Comparison of ENCODE assay signal across 14 cellular contexts in the genomic region with DNA sequence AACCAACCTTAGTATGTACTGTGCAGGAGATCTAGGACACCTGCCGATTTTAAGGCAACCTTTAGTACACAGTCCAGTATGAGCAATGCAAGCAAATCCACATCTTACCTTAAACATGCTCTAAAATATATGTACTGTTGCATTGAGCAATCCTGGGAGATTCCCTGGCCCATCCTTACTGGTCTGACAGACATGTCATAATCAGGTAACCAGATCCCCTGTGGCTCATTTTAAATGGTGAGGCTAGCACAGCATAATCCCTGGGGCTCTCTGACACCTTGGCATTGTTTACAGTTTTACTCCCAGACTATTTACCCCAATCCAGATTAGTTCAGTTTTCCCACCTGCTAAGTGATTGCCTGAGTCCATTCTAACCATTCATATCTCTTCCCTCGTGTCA. TPM values are rescaled to one million over a fixed set of nuclear protein-coding genes. Genes with fewer than 3 reads are reported as not detected.
DNase-seq lines count a peak whose midpoint lies in the region; ATAC-seq, FAIRE-seq and TF ChIP-seq lines count a peak whose summit lies in the region.
"Had no signal": no experiment of that assay in that cellular context is flagged by ENCODE, and none has a peak within 500 bp of the region (broad histone marks: within the 10 kb centered on the region; RNA-seq: fewer than 3 reads in every experiment).

No MANE protein-coding gene starts in this region.

- peaks cover 24% of the 10 kb centered on the region; the same call in 1 of the 2 replicates for H3K36me3 ChIP-seq in PC-3 (ENCODE audit: low read depth, low read length)
- H3K36me3 ChIP-seq: HAP-1 had no signal

- ATAC-seq in PC-3 = no peak
- no peak for ATAC-seq in GM18502 (IDR thresholded peaks at IDR 0.05; ENCODE audit: poor library complexity, unreplicated experiment)
- ATAC-seq: CD8-positive, alpha-beta T cell; SK-N-SH treated with all-trans-retinoic acid at 6 μM for 48 hours had no signal

- no TSS peak for BruUV-seq in PC-3 (replicated peaks; lab: Mats Ljungman, UMichigan)

- no peak for DNase-seq in GM12891 (ENCODE audit: insufficient read length, low spot score)
- DNase-seq in NCI-H146 (lab: John Stamatoyannopoulos, UW) = peak; percentile 82
- peak; percentile 84 for DNase-seq in PC-3
- DNase-seq in epithelial cell of prostate (ENCODE audit: low read depth, low spot score) = peak; percentile 55
- DNase-seq in Kasumi-1 (lab: John Stamatoyannopoulos, UW) = no peak
- no peak for DNase-seq in amniotic stem cell (lab: John Stamatoyannopoulos, UW)
- DNase-seq: CD8-positive, alpha-beta T cell; NCI-H1436 treated with DMSO at 0.1 percent for 48 hours; NCI-H524 treated with DMSO at 0.1 percent for 48 hours; Right ventricle myocardium superior had no signal

- H3K79me2 ChIP-seq in PC-3 (ENCODE audit: low read length) = peaks cover 90% of the 10 kb centered on the region

- H3K27me3 ChIP-seq in PC-3 (ENCODE audit: low read length) = no peaks in the 10 kb centered on the region

- H2AFZ ChIP-seq in PC-3 (ENCODE audit: low read length) = no peak overlapping the region

- no peak overlapping the region for H3K4me3 ChIP-seq in PC-3 (ENCODE audit: low read length)
- H3K4me3 ChIP-seq: HAP-1 had no signal

- H3K4me1 ChIP-seq in PC-3 (ENCODE audit: insufficient read depth, low read length) = peaks cover 55% of the 10 kb centered on the region
- H3K4me1 ChIP-seq: HAP-1 had no signal

- TF ChIP-seq CTCF in PC-3 (conservative IDR thresholded peaks at IDR 0.05; ENCODE audit: low read depth, low read length) = no peak

- peak overlapping the region; percentile 3; the same call in 1 of the 2 replicates for H3K4me2 ChIP-seq in PC-3 (ENCODE audit: low read length)

- CTCF ChIA-PET in PC-3 (lab: Charles Lee) = no interaction called here

- H4K20me1 ChIP-seq in PC-3 (ENCODE audit: low read length) = peaks cover 3% of the 10 kb centered on the region; the same call in 1 of the 2 replicates

- intact Hi-C loops in PC-3 (cut with micrococcal nuclease) = no loop called here

- FAIRE-seq in GM12891 (lab: Jason Lieb, UNC) = peak; percentile 55
- FAIRE-seq: GM18507 had no signal

- no peaks in the 10 kb centered on the region for H3K9me2 ChIP-seq in PC-3 (replicated peaks; ENCODE audit: low read length)

- no peaks in the 10 kb centered on the region for H3K9me3 ChIP-seq in PC-3 (ENCODE audit: low read length)
- H3K9me3 ChIP-seq: HAP-1 had no signal

- peaks cover 19% of the 10 kb centered on the region for H3F3A ChIP-seq in PC-3 (ENCODE audit: low read length, unreplicated experiment)

- H3K9ac ChIP-seq in PC-3 (ENCODE audit: low read length) = no peak overlapping the region

- TF ChIP-seq POLR2A in GM12891 (IDR thresholded peaks at IDR 0.05; ENCODE audit: low read depth, low read length) = no peak

- POLR2A ChIA-PET in PC-3 (lab: Charles Lee; ENCODE audit: unreplicated experiment) = no interaction called here

- H3K27ac ChIP-seq in PC-3 (ENCODE audit: low read length) (peak overlapping the region; percentile 30), epithelial cell of prostate (peak overlapping the region; percentile 97)

TF ChIP-seq in GM12891, 5 proteins besides CTCF, POLR2A, EP300 and RAD21:
- TF ChIP-seq PAX5 (IDR thresholded peaks at IDR 0.05; ENCODE audit: insufficient read depth, low read length, severe bottlenecking) (no peak), SPI1 (IDR thresholded peaks at IDR 0.05; ENCODE audit: low read depth, low read length) (no peak), POLR2AphosphoS5 (IDR thresholded peaks at IDR 0.05; ENCODE audit: low read depth, low read length) (no peak), POU2F2 (IDR thresholded peaks at IDR 0.05; ENCODE audit: low read depth, low read length) (no peak), TAF1 (IDR thresholded peaks at IDR 0.05; ENCODE audit: low read depth, low read length) (no peak)
TF ChIP-seq in GM12891: peak in this region for 0.

RNA-seq across cellular contexts. Expression of a gene that starts 15.1 kb away (rescaled TPM):
- polyA plus RNA-seq in GM12891 (2012; ENCODE audit: low read depth, missing spikeins) = 21.9 TPM
- 126 and 137 TPM in 2 replicates for total RNA-seq in PC-3 (2014; rRNA removed)
- total RNA-seq: CD8-positive, alpha-beta T cell had no signal

Comparison
In these comparisons a context has a peak if more than half of its experiments do, and no peak if none do; other contexts are left out.
1. DNase-seq: peak in NCI-H146 (single experiment), PC-3 (single experiment) and epithelial cell of prostate (single experiment); none in GM12891 (single experiment), Kasumi-1 (0 of 2) and amniotic stem cell (single experiment).